Comparison of ENCODE assay signal across 22 cellular contexts in genomic region chr15:81056276-81056675, GRCh38. TPM values are rescaled to one million over a fixed set of nuclear protein-coding genes. Genes with fewer than 3 reads are reported as not detected.
DNase-seq lines count a peak whose midpoint lies in the region; ATAC-seq, FAIRE-seq and TF ChIP-seq lines count a peak whose summit lies in the region.
"Had no signal": no experiment of that assay in that cellular context is flagged by ENCODE, and none has a peak within 500 bp of the region (broad histone marks: within the 10 kb centered on the region; RNA-seq: fewer than 3 reads in every experiment).

No MANE protein-coding gene starts in this region.

- intact Hi-C loops in K562 (cut with micrococcal nuclease) (no loop called here), sciatic nerve (cut with DNase I) (no loop called here)

- CTCF ChIA-PET in K562 (lab: Yijun Ruan, JAX; ENCODE audit: low intra/inter-chr PET ratio) = no interaction called here

- H3K9me3 ChIP-seq in K562 (replicated peaks; ENCODE audit: control insufficient read depth, insufficient read depth, low read depth, low read length) = no peaks in the 10 kb centered on the region

- no peak overlapping the region for H3K4me3 ChIP-seq in K562
- H3K4me3 ChIP-seq: GM12878 had no signal

- H3K4me2 ChIP-seq in K562 (ENCODE audit: insufficient read depth, low read length) = no peak overlapping the region

- peaks cover 5 to 12% of the 10 kb centered on the region in 2 experiments; a peak in 4 of 5 replicates for H3K4me1 ChIP-seq in K562 (replicated peaks in 1 of 2; ENCODE audit: control insufficient read depth in 2 of 2, insufficient read depth in 2 of 2, low read length in 2 of 2)

- no peak for TF ChIP-seq CTCF in K562 (IDR thresholded peaks at IDR 0.05 in 2 of 3, conservative IDR thresholded peaks at IDR 0.05 in 1 of 3; ENCODE audit: insufficient read depth in 2 of 3, low read depth in 1 of 3, low read length in 3 of 3)

- DNase-seq in NOMO-1 treated with DMSO at 0.1 percent for 48 hours (lab: John Stamatoyannopoulos, UW; ENCODE audit: unreplicated experiment) (peak; percentile 37), NOMO-1 treated with dmso at 0.1 percent for 144 hours (lab: John Stamatoyannopoulos, UW; ENCODE audit: unreplicated experiment) (no peak), KBM-7 (peak; percentile 28), K562 (ENCODE audit: extremely low read depth in 1 of 4, low spot score in 3 of 4) (no peak), sciatic nerve (ENCODE audit: low spot score) (no peak), DMS153 (lab: John Stamatoyannopoulos, UW) (no peak)
- DNase-seq: 8988T; CD4-positive, CD25-positive, alpha-beta regulatory T cell; DMS79 treated with DMSO at 0.1 percent for 48 hours; GOT3; HCEC 1CT; IMR-90; Karpas-422; NCI-H1048; NCI-H1417 treated with DMSO at 0.1 percent for 48 hours; NCI-H187; NCI-H526; PC-3; RPMI8226; SHP77 had no signal

- in situ Hi-C loops in KBM-7 (cut with MboI; ENCODE audit: low pct_unique_long_range_greater_than_20kb, low sequenced_read_pairs) = no loop called here
- in situ Hi-C loops in K562 (cut with MboI) = no loop called here

- no peaks in the 10 kb centered on the region for H3K79me2 ChIP-seq in K562 (ENCODE audit: control insufficient read depth, insufficient read depth, low read length)

- H3K27me3 ChIP-seq in K562 (ENCODE audit: control insufficient read depth in 2 of 2, insufficient read depth in 2 of 2, low read length in 2 of 2) = no peaks in the 10 kb centered on the region

- no peak for FAIRE-seq in K562 (lab: Jason Lieb, UNC)
- FAIRE-seq: GM12878 had no signal

- no peak overlapping the region for H3K9ac ChIP-seq in K562 (ENCODE audit: insufficient read depth in 1 of 2, low read depth in 2 of 2, low read length in 2 of 2)

- POLR2A ChIA-PET in K562 (lab: Yijun Ruan, JAX) = no interaction called here

- peak overlapping the region; percentile 43 for H2AFZ ChIP-seq in K562 (ENCODE audit: low read depth, low read length)

- H3K9me1 ChIP-seq in K562 (ENCODE audit: control insufficient read depth, insufficient read depth, low read length) = no peaks in the 10 kb centered on the region

- H3K27ac ChIP-seq in K562 (ENCODE audit: extremely low read depth, low read depth, low read length) = no peak overlapping the region

- no peak for TF ChIP-seq EP300 in K562 (IDR thresholded peaks at IDR 0.05; ENCODE audit: low read length)

- no peaks in the 10 kb centered on the region for H3K36me3 ChIP-seq in K562 (ENCODE audit: control insufficient read depth, insufficient read depth, low read length)

- no peak for TF ChIP-seq RAD21 in K562 (CRISPR knock-in tag; conservative IDR thresholded peaks at IDR 0.05 in 1 of 2, IDR thresholded peaks at IDR 0.05 in 1 of 2)

- BruUV-seq in K562 (replicated peaks; lab: Mats Ljungman, UMichigan) = no TSS peak

- ATAC-seq in K562 (no peak), sciatic nerve (peak; percentile 39), GM21367 (IDR thresholded peaks at IDR 0.05; ENCODE audit: unreplicated experiment) (no peak)
- ATAC-seq: GM12878, PC-3 had no signal

- no peak for TF ChIP-seq POLR2A in K562 (conservative IDR thresholded peaks at IDR 0.05)

- H4K20me1 ChIP-seq in K562 (replicated peaks; ENCODE audit: control insufficient read depth, insufficient read depth, low read length) = no peaks in the 10 kb centered on the region

- 4% methylated on average over 1 of the region's 1 CpG for WGBS in K562 (ENCODE audit: insufficient coverage, low coverage, missing lambda C conversion rate)

TF ChIP-seq in K562, 482 proteins besides CTCF, POLR2A, EP300 and RAD21:
- TF ChIP-seq SMARCA4 (IDR thresholded peaks at IDR 0.05) (peak; percentile 38; the same call in 1 of the 2 replicates), NFE2 (IDR thresholded peaks at IDR 0.05; ENCODE audit: low read depth) (peak; percentile 94), MAFK (IDR thresholded peaks at IDR 0.05; ENCODE audit: low read length) (peak; percentile 49; the same call in 1 of the 2 replicates), ARID1B (IDR thresholded peaks at IDR 0.05) (peak; percentile 45), C11orf30 (IDR thresholded peaks at IDR 0.05; ENCODE audit: low read depth) (peak; percentile 87), SMARCC2 (IDR thresholded peaks at IDR 0.05; ENCODE audit: low read depth) (peak; percentile 60; the same call in 1 of the 2 replicates), ZNF668 (CRISPR knock-in tag; IDR thresholded peaks at IDR 0.05) (no peak), MAFF (IDR thresholded peaks at IDR 0.05; ENCODE audit: low read length) (peak; percentile 60; the same call in 1 of the 2 replicates), NFE2L1 (tag; IDR thresholded peaks at IDR 0.05; ENCODE audit: borderline replicate concordance, low read depth) (peak; percentile 69), CHD2 (IDR thresholded peaks at IDR 0.05; ENCODE audit: low read depth, low read length) (no peak), SMARCE1 (IDR thresholded peaks at IDR 0.05) (peak; percentile 65; the same call in 1 of the 2 replicates), BACH1 (tag; IDR thresholded peaks at IDR 0.05) (peak; percentile 83), MAFG (tag; conservative IDR thresholded peaks at IDR 0.05) (peak; percentile 93), ZNF316 (IDR thresholded peaks at IDR 0.05) (peak; percentile 84), BCOR (IDR thresholded peaks at IDR 0.05) (no peak)

RNA-seq across cellular contexts. Expression of gene TLNRD1, which starts 55.6 kb away (rescaled TPM):
- 7.4 and 16.8 TPM in 2 replicates for total RNA-seq in K562 (2011; cell fraction: chromatin; rRNA removed; ENCODE audit: low replicate concordance)
- 17.1 and 29.2 TPM in 2 replicates for total RNA-seq in K562 (2011; cell fraction: nucleolus; rRNA removed)
- total RNA-seq in K562 (2011; cell fraction: nucleoplasm; rRNA removed) = 11.0 and 14.4 TPM in 2 replicates
- total RNA-seq in K562 (2014; rRNA removed) (23.4 and 25.4 TPM in 2 replicates), K562 (2014; rRNA removed; fragmentation: Illumina TruSeq; extraction: Trizol) (4.3 and 4.8 TPM in 2 replicates), K562 (2015; rRNA removed; fragmentation: Illumina TruSeq; extraction: Trizol) (5.5 and 5.7 TPM in 2 replicates), K562 (2021) (26.7 and 33.1 TPM in 2 replicates), sciatic nerve (14.0 TPM)
- polyA plus RNA-seq in K562 (2011; rRNA removed) (4.5 and 9.5 TPM in 2 replicates), K562 (2014; fragmentation: Illumina TruSeq; extraction: Trizol) (4.2 and 4.7 TPM in 2 replicates), K562 (2014; fragmentation: Nextera tagmentation; extraction: Ambion mirVana) (1 to 10 TPM; 1.1 to 1.9 TPM), K562 (2014; rRNA removed) (16.2 and 21.5 TPM in 2 replicates)
- polyA plus RNA-seq in K562 (2011; cell fraction: cytosol; rRNA removed) = 4.6 and 46.8 TPM in 2 replicates
- polyA plus RNA-seq in K562 (2011; cell fraction: nucleus; rRNA removed) = 3.1 and 13.4 TPM in 2 replicates
- polyA plus RNA-seq in K562 (2012) = 11.4 and 15.1 TPM in 2 replicates
- polyA minus RNA-seq in K562 (2011; rRNA and poly(A)+ RNA removed) = 1.9 and 7.4 TPM in 2 replicates
- 10.8 and 23.4 TPM in 2 replicates for polyA minus RNA-seq in K562 (2011; cell fraction: cytosol; rRNA and poly(A)+ RNA removed)
- polyA minus RNA-seq in K562 (2011; cell fraction: nucleus; rRNA and poly(A)+ RNA removed) = 8.1 and 17.0 TPM in 2 replicates

Comparison
In these comparisons a context has a peak if more than half of its experiments do, and no peak if none do; other contexts are left out.
1. DNase-seq: peak in NOMO-1 treated with DMSO at 0.1 percent for 48 hours (single experiment) and KBM-7 (single experiment); none in NOMO-1 treated with dmso at 0.1 percent for 144 hours (single experiment), K562 (0 of 4), sciatic nerve (single experiment) and DMS153 (single experiment).